ENCODE assay signal across 8 cellular contexts in the genomic region with DNA sequence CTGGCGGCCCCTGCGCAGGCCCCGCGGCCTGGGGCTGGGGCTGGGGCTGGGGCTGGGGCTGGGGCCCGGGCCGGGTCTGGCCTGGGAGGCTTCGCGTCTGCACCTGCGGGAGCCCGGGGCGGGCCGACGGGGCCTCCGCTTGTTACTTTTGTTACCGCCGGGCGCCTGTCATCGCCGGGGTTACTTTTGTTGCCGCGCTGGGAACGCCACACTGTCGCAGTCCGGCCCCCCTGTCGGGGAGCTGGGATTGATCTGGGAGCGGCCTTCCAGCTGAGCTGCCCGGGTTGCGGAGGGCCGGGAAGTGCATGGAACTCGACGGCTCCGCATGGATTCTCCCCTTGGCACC. TPM values are rescaled to one million over a fixed set of nuclear protein-coding genes. Genes with fewer than 3 reads are reported as not detected.
DNase-seq lines count a peak whose midpoint lies in the region; ATAC-seq and TF ChIP-seq lines count a peak whose summit lies in the region.

No MANE protein-coding gene starts in this region.

- no peaks in the 10 kb centered on the region; the same call in 1 of the 2 replicates for H3K9me3 ChIP-seq in AG04450 (ENCODE audit: control insufficient read depth, insufficient read depth, low read length)
- no peaks in the 10 kb centered on the region for H3K9me3 ChIP-seq in right atrium auricular region
- no peaks in the 10 kb centered on the region for H3K9me3 ChIP-seq in skeletal muscle satellite cell (replicated peaks; ENCODE audit: low read length)

- POLR2A ChIA-PET in AG04450 (lab: Yijun Ruan, JAX) (interaction anchor here (0.5 to 1.0 kb wide), 2 partner anchors 15 to 132 kb away, joined by 3 to 4 read pairs; no protein-coding TSS in a partner anchor), activated B cell treated with CpG ODN at 0.5 μM for 24 hours (lab: Charles Lee) (interaction anchor here (1.4 to 3.6 kb wide), 4 partner anchors 10 to 56 kb away, joined by 3 to 56 read pairs (median 4); partner anchors contain the start of genes MRGBP and TCFL5)

- peak overlapping the region; percentile 68 for H3K4me3 ChIP-seq in AG04450 (ENCODE audit: low read depth, low read length)
- peak overlapping the region; percentile 93 to 97 for H3K4me3 ChIP-seq in right atrium auricular region
- peak overlapping the region; percentile 99 for H3K4me3 ChIP-seq in skeletal muscle satellite cell (ENCODE audit: low read length)

- TF ChIP-seq CTCF in AG04450 (IDR thresholded peaks at IDR 0.05; ENCODE audit: low read depth, low read length), result 0 out of 2 replicates have a peak, but pooled peaks have one; percentile 9
- TF ChIP-seq CTCF in activated B cell treated with CpG ODN at 0.5 μM for 24 hours (IDR thresholded peaks at IDR 0.05), result no peak
- TF ChIP-seq CTCF in right atrium auricular region (IDR thresholded peaks at IDR 0.05), result no peak

- H3K9me3 Mint-ChIP-seq in activated B cell treated with CpG ODN at 0.5 μM for 24 hours, result no peaks in the 10 kb centered on the region

- ATAC-seq in GM21381 (IDR thresholded peaks at IDR 0.05; ENCODE audit: unreplicated experiment) (peak; percentile 6), activated B cell treated with CpG ODN at 0.5 μM for 24 hours (ENCODE audit: low read depth) (no peak), GM21723 (IDR thresholded peaks at IDR 0.05; ENCODE audit: unreplicated experiment) (no peak)

- H3K27me3 ChIP-seq in AG04450 (ENCODE audit: control insufficient read depth, insufficient read depth, low read length) (no peaks in the 10 kb centered on the region), right atrium auricular region (no peaks in the 10 kb centered on the region), skeletal muscle satellite cell (ENCODE audit: control insufficient read depth, insufficient read depth, low read length) (no peaks in the 10 kb centered on the region)

- intact Hi-C loops in activated B cell treated with CpG ODN at 0.5 μM for 24 hours (cut with micrococcal nuclease), result loop anchor here (2.0 to 5.0 kb wide), 2 partner anchors 202 to 419 kb away; partner anchors contain the start of genes BHLHE23 and RPS21

- H3K4me1 ChIP-seq in right atrium auricular region (peaks cover 0 to 61% of the 10 kb centered on the region in 2 donors), skeletal muscle satellite cell (ENCODE audit: control insufficient read depth, insufficient read depth, low read length) (peaks cover 13% of the 10 kb centered on the region)

- H3K4me2 ChIP-seq in skeletal muscle satellite cell (ENCODE audit: low read length), result peak overlapping the region; percentile 98

- peak overlapping the region; percentile 83 for H3K4me3 Mint-ChIP-seq in activated B cell treated with CpG ODN at 0.5 μM for 24 hours

- peaks cover 47% of the 10 kb centered on the region for H3K36me3 Mint-ChIP-seq in activated B cell treated with CpG ODN at 0.5 μM for 24 hours (ENCODE audit: low read depth)

- peaks cover 31% of the 10 kb centered on the region for H3K4me1 Mint-ChIP-seq in activated B cell treated with CpG ODN at 0.5 μM for 24 hours

- peak overlapping the region; percentile 18 for H3K27ac Mint-ChIP-seq in activated B cell treated with CpG ODN at 0.5 μM for 24 hours

- no peak for DNase-seq in AG04450 (ENCODE audit: low read depth, low spot score)
- no peak for DNase-seq in activated B cell treated with CpG ODN at 0.5 μM for 24 hours
- no peak for DNase-seq in right atrium auricular region (ENCODE audit: low spot score)
- no peak for DNase-seq in inferior parietal cortex (ENCODE audit: extremely low spot score)
- no peak for DNase-seq in NCI-H526 treated with DMSO at 0.1 percent for 48 hours (lab: John Stamatoyannopoulos, UW)

- CTCF ChIA-PET in AG04450 (lab: Charles Lee), result no interaction called here
- CTCF ChIA-PET in activated B cell treated with CpG ODN at 0.5 μM for 24 hours (lab: Charles Lee), result no interaction called here

- H3K36me3 ChIP-seq in right atrium auricular region (peaks cover 28% of the 10 kb centered on the region), skeletal muscle satellite cell (ENCODE audit: insufficient read depth, low read length) (peaks cover 39% of the 10 kb centered on the region)

- no peak overlapping the region for H3K27ac ChIP-seq in AG04450 (ENCODE audit: low read depth, low read length)
- H3K27ac ChIP-seq in right atrium auricular region, result peak overlapping the region; percentile 84 to 89

- H3K9ac ChIP-seq in skeletal muscle satellite cell (ENCODE audit: low read depth, low read length), result peak overlapping the region; percentile 87

- H3K27me3 Mint-ChIP-seq in activated B cell treated with CpG ODN at 0.5 μM for 24 hours, result no peaks in the 10 kb centered on the region

RNA-seq across cellular contexts. Expression of gene OGFR, which starts 0.7 kb away (rescaled TPM):
- 19.7 and 21.7 TPM in 2 replicates for polyA plus RNA-seq in AG04450 (2011; rRNA removed)
- 22.0 and 32.6 TPM in 2 replicates for polyA minus RNA-seq in AG04450 (2011; rRNA and poly(A)+ RNA removed)
- total RNA-seq in activated B cell treated with CpG ODN at 0.5 μM for 24 hours (74.6 and 78.9 TPM in 2 replicates), right atrium auricular region (10 to 100 TPM; 17.3 to 31.2 TPM)
- total RNA-seq in skeletal muscle satellite cell (2012; rRNA removed), result 35.7 and 36.9 TPM in 2 replicates

RNA-seq across cellular contexts. Expression of gene MRGBP, which starts 9.1 kb away (rescaled TPM):
- 13.4 and 14.4 TPM in 2 replicates for polyA plus RNA-seq in AG04450 (2011; rRNA removed)
- polyA minus RNA-seq in AG04450 (2011; rRNA and poly(A)+ RNA removed), result 12.5 and 14.0 TPM in 2 replicates
- total RNA-seq in activated B cell treated with CpG ODN at 0.5 μM for 24 hours, result 9.8 and 10.7 TPM in 2 replicates
- total RNA-seq in right atrium auricular region, result 10 to 100 TPM in 1 of 2 donors, 1 to 10 TPM in 1; 8.4 to 11.1 TPM
- 19.7 and 21.3 TPM in 2 replicates for total RNA-seq in skeletal muscle satellite cell (2012; rRNA removed)

RNA-seq across cellular contexts. Expression of gene COL9A3, which starts 11.5 kb away (rescaled TPM):
- polyA plus RNA-seq in AG04450 (2011; rRNA removed), result 0.69 and 0.98 TPM in 2 replicates
- polyA minus RNA-seq in AG04450 (2011; rRNA and poly(A)+ RNA removed), result 0.23 and 0.39 TPM in 2 replicates
- total RNA-seq in activated B cell treated with CpG ODN at 0.5 μM for 24 hours (33.2 and 37.6 TPM in 2 replicates), right atrium auricular region (1 to 10 TPM; 4.2 to 5.7 TPM)
- total RNA-seq in skeletal muscle satellite cell (2012; rRNA removed), result 2.8 and 4.1 TPM in 2 replicates

RNA-seq across cellular contexts. Expression of gene TCFL5, which starts 56.3 kb away (rescaled TPM):
- 8.7 and 9.9 TPM in 2 replicates for polyA plus RNA-seq in AG04450 (2011; rRNA removed)
- polyA minus RNA-seq in AG04450 (2011; rRNA and poly(A)+ RNA removed), result 4.0 and 5.1 TPM in 2 replicates
- total RNA-seq in activated B cell treated with CpG ODN at 0.5 μM for 24 hours (54.5 and 55.6 TPM in 2 replicates), right atrium auricular region (1 to 10 TPM; 4.8 to 6.4 TPM)
- 14.9 and 17.2 TPM in 2 replicates for total RNA-seq in skeletal muscle satellite cell (2012; rRNA removed)
